ENCODE assay signal across 12 cellular contexts in genomic region chr4:67084801-67085200, GRCh38.
"Had no signal": no experiment of that assay in that cellular context is flagged by ENCODE, and none has a peak within 500 bp of the region (broad histone marks: within the 10 kb centered on the region; RNA-seq: fewer than 3 reads in every experiment).

No MANE protein-coding gene starts in this region.

- H3K9me3 ChIP-seq: esophagus muscularis mucosa, sigmoid colon, spleen had no signal

- H3K36me3 ChIP-seq: esophagus muscularis mucosa, sigmoid colon, spleen had no signal

- ATAC-seq: stimulated activated naive CD8-positive, alpha-beta T cell treated with anti-CD3 and anti-CD28 coated beads, Interleukin-15, amount 100 ng/mL, for 72 hours had no signal

- H3K27me3 ChIP-seq: esophagus muscularis mucosa, sigmoid colon, spleen had no signal

- H3K4me1 ChIP-seq: esophagus muscularis mucosa, sigmoid colon, spleen had no signal

- H3K27ac ChIP-seq: esophagus muscularis mucosa, sigmoid colon, spleen had no signal

- H3K4me3 ChIP-seq: esophagus muscularis mucosa, sigmoid colon, spleen had no signal

- DNase-seq: activated CD4-positive, alpha-beta T cell treated with anti-CD3 and anti-CD28 coated beads, Interleukin-2, amount 10 ng/mL, durations not matched to agents 7 days and 5 days; activated CD8-positive, alpha-beta memory T cell treated with anti-CD3 and anti-CD28 coated beads, Interleukin-2, amount 50 U/mL, for 48 hours; activated naive CD4-positive, alpha-beta T cell; activated naive CD8-positive, alpha-beta T cell treated with anti-CD3 and anti-CD28 coated beads, Interleukin-2, amount 10 ng/mL, durations not matched to agents 7 days and 5 days; kidney glomerular epithelial cell; nephron progenitor cell; sigmoid colon; spleen; stimulated activated CD4-positive, alpha-beta T cell treated with anti-CD3 and anti-CD28 coated beads, Interleukin-1b, Interleukin-23, amount 100 ng/mL, for 48 hours; stimulated activated naive CD8-positive, alpha-beta T cell treated with anti-CD3 and anti-CD28 coated beads, Interleukin-15, amount 100 ng/mL, for 72 hours; SW 1271 had no signal
